Comparison of ENCODE assay signal across 8 cellular contexts in the genomic region with DNA sequence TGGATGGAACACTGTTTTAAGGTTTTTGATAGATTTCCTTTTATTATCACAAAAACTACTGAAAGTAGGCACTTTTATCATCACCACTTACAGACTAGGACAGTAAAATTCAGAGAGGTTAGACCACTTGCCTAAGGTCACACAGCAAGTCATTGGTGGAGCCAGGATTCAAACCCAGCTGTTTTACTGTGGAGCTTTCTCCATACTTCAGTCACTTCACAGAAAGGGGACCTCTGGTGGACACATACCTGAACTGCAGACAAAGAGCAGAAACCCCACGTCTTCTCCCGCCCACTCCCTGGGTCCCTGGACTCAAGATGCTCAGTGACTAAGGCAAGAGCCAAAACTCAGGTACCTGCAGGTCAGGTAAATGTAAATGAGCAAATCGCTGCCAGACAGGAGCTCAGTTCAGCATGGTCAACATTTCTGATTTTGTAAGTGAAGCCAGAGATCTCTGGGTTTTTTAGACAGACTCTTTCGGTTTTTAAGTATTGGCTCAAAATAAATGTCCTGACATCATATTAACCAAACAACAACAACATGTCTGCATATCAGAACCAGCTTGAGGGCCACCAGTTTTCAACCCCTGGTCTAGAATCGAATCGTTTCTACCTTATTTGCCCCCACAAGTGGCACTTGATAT.
DNase-seq lines count a peak whose midpoint lies in the region; ATAC-seq, FAIRE-seq and TF ChIP-seq lines count a peak whose summit lies in the region.

No MANE protein-coding gene starts in this region.

- no peak overlapping the region for H3K27ac Mint-ChIP-seq in stimulated activated memory B cell treated with anti-CD40 and anti-IgM and Interleukin-4, amounts not matched to agents 10 μg/mL and 1 μg/mL and 100 μg/mL, for 72 hours

- no peaks in the 10 kb centered on the region for H3K79me2 ChIP-seq in DND-41 (ENCODE audit: insufficient read depth, low read length)

- no peak overlapping the region for H3K4me3 Mint-ChIP-seq in stimulated activated memory B cell treated with anti-CD40 and anti-IgM and Interleukin-4, amounts not matched to agents 10 μg/mL and 1 μg/mL and 100 μg/mL, for 72 hours

- no peak for TF ChIP-seq POLR2A in adrenal gland (IDR thresholded peaks at IDR 0.05)

- H3K4me3 ChIP-seq in DND-41 (ENCODE audit: low read depth in 1 of 2, low read length in 2 of 2): no peak overlapping the region
- H3K4me3 ChIP-seq in adrenal gland: no peak overlapping the region
- H3K4me3 ChIP-seq in kidney (ENCODE audit: low read length in 2 of 2): no peak overlapping the region

- H3K27me3 Mint-ChIP-seq in stimulated activated memory B cell treated with anti-CD40 and anti-IgM and Interleukin-4, amounts not matched to agents 10 μg/mL and 1 μg/mL and 100 μg/mL, for 72 hours: peaks cover 3% of the 10 kb centered on the region

- no peak for FAIRE-seq in kidney (lab: Jason Lieb, UNC)

- no peak overlapping the region for H3K4me2 ChIP-seq in DND-41 (ENCODE audit: insufficient read depth, low read length)

- ATAC-seq in DND-41 (ENCODE audit: insufficient read depth, low read depth): peak; percentile 66
- peak; percentile 57 for ATAC-seq in HG03175 (IDR thresholded peaks at IDR 0.05; ENCODE audit: unreplicated experiment)
- peak; percentile 73 for ATAC-seq in SK-N-SH treated with all-trans-retinoic acid at 6 μM for 48 hours
- no peak for ATAC-seq in stimulated activated memory B cell treated with anti-CD40 and anti-IgM and Interleukin-4, amounts not matched to agents 10 μg/mL and 1 μg/mL and 100 μg/mL, for 72 hours

- no peaks in the 10 kb centered on the region for H3K36me3 Mint-ChIP-seq in stimulated activated memory B cell treated with anti-CD40 and anti-IgM and Interleukin-4, amounts not matched to agents 10 μg/mL and 1 μg/mL and 100 μg/mL, for 72 hours

- DNase-seq in DND-41: peak; percentile 64
- peak in 6 of 7 donors; percentile 26 to 67 (median 39) for DNase-seq in adrenal gland
- no peak for DNase-seq in kidney
- peak; percentile 22 for DNase-seq in stimulated activated CD8-positive, alpha-beta memory T cell treated with anti-CD3 and anti-CD28 coated beads, Interleukin-15, amount 100 ng/mL, for 24 hours (ENCODE audit: low read depth)
- no peak for DNase-seq in hippocampal formation (lab: John Stamatoyannopoulos, UW)

- H3K9ac ChIP-seq in DND-41 (ENCODE audit: low read depth, low read length) (no peak overlapping the region), kidney (ENCODE audit: low read length in 2 of 2) (no peak overlapping the region)

- H4K20me1 ChIP-seq in DND-41 (ENCODE audit: insufficient read depth, low read length): no peaks in the 10 kb centered on the region

- WGBS in adrenal gland, 4 donors: 43 to 48% (median 47%) methylated on average over 6 of the region's 6 CpGs

- no peaks in the 10 kb centered on the region for H3K4me1 Mint-ChIP-seq in stimulated activated memory B cell treated with anti-CD40 and anti-IgM and Interleukin-4, amounts not matched to agents 10 μg/mL and 1 μg/mL and 100 μg/mL, for 72 hours

- intact Hi-C loops in adrenal gland (cut with DNase I): no loop called here
- intact Hi-C loops in kidney (cut with DNase I): no loop called here

- peak; percentile 80 for TF ChIP-seq CTCF in DND-41 (IDR thresholded peaks at IDR 0.05; ENCODE audit: borderline replicate concordance, extremely low read depth, low read length, poor library complexity, severe bottlenecking)
- TF ChIP-seq CTCF in adrenal gland (IDR thresholded peaks at IDR 0.05): peak in 5 of 6 experiments; percentile 30 to 48 (median 37)
- TF ChIP-seq CTCF in kidney (IDR thresholded peaks at IDR 0.05; ENCODE audit: borderline replicate concordance, extremely low read depth, insufficient read depth): peak; percentile 36

- H3K4me1 ChIP-seq in DND-41 (ENCODE audit: insufficient read depth, low read length) (no peaks in the 10 kb centered on the region), adrenal gland (replicated peaks in 1 of 2) (no peaks in the 10 kb centered on the region), kidney (ENCODE audit: control insufficient read depth in 1 of 2, insufficient read depth in 1 of 2, low read depth in 1 of 2, low read length in 2 of 2) (no peaks in the 10 kb centered on the region)

- H3K9me3 ChIP-seq in DND-41 (ENCODE audit: insufficient read depth, low read length, severe bottlenecking) (no peaks in the 10 kb centered on the region), adrenal gland (replicated peaks in 1 of 3) (no peaks in the 10 kb centered on the region), kidney (ENCODE audit: control insufficient read depth in 1 of 2, low read length in 2 of 2) (peaks cover 0 to 7% of the 10 kb centered on the region in 2 donors)

- no peak overlapping the region for H2AFZ ChIP-seq in DND-41 (ENCODE audit: low read depth, low read length)

- H3K27me3 ChIP-seq in DND-41 (ENCODE audit: insufficient read depth, low read length, poor library complexity): no peaks in the 10 kb centered on the region
- no peaks in the 10 kb centered on the region for H3K27me3 ChIP-seq in adrenal gland

- no peak overlapping the region for H3K27ac ChIP-seq in DND-41 (ENCODE audit: low read length)
- no peak overlapping the region for H3K27ac ChIP-seq in adrenal gland
- H3K27ac ChIP-seq in kidney (ENCODE audit: low read depth in 2 of 2, low read length in 2 of 2): no peak overlapping the region

- H3K9me3 Mint-ChIP-seq in stimulated activated memory B cell treated with anti-CD40 and anti-IgM and Interleukin-4, amounts not matched to agents 10 μg/mL and 1 μg/mL and 100 μg/mL, for 72 hours: peaks cover 3% of the 10 kb centered on the region

- H3K36me3 ChIP-seq in DND-41 (ENCODE audit: insufficient read depth, low read length): no peaks in the 10 kb centered on the region
- no peaks in the 10 kb centered on the region for H3K36me3 ChIP-seq in adrenal gland (replicated peaks in 1 of 2)
- H3K36me3 ChIP-seq in kidney (ENCODE audit: control insufficient read depth in 1 of 2, insufficient read depth in 2 of 2, low read length in 2 of 2): no peaks in the 10 kb centered on the region

TF ChIP-seq in SK-N-SH treated with all-trans-retinoic acid at 6 μM for 48 hours, 23 proteins besides CTCF, POLR2A, EP300 and RAD21:
- no peak for TF ChIP-seq TOX (CRISPR knock-in tag; IDR thresholded peaks at IDR 0.05; ENCODE audit: borderline replicate concordance)
- TF ChIP-seq GLIS3 (CRISPR knock-in tag; IDR thresholded peaks at IDR 0.05): no peak
- TF ChIP-seq ZFP3 (CRISPR knock-in tag; IDR thresholded peaks at IDR 0.05): no peak
- no peak for TF ChIP-seq SNAI2 (CRISPR knock-in tag; IDR thresholded peaks at IDR 0.05)
- no peak for TF ChIP-seq ZNF70 (CRISPR knock-in tag; IDR thresholded peaks at IDR 0.05)
- no peak for TF ChIP-seq ZFP30 (CRISPR knock-in tag; IDR thresholded peaks at IDR 0.05)
- no peak for TF ChIP-seq ZNF8 (CRISPR knock-in tag; IDR thresholded peaks at IDR 0.05)
- TF ChIP-seq, protein P1, sequence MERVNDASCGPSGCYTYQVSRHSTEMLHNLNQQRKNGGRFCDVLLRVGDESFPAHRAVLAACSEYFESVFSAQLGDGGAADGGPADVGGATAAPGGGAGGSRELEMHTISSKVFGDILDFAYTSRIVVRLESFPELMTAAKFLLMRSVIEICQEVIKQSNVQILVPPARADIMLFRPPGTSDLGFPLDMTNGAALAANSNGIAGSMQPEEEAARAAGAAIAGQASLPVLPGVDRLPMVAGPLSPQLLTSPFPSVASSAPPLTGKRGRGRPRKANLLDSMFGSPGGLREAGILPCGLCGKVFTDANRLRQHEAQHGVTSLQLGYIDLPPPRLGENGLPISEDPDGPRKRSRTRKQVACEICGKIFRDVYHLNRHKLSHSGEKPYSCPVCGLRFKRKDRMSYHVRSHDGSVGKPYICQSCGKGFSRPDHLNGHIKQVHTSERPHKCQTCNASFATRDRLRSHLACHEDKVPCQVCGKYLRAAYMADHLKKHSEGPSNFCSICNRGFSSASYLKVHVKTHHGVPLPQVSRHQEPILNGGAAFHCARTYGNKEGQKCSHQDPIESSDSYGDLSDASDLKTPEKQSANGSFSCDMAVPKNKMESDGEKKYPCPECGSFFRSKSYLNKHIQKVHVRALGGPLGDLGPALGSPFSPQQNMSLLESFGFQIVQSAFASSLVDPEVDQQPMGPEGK (CRISPR knock-in tag; IDR thresholded peaks at IDR 0.05; ENCODE audit: borderline replicate concordance): no peak
- TF ChIP-seq, protein P2, sequence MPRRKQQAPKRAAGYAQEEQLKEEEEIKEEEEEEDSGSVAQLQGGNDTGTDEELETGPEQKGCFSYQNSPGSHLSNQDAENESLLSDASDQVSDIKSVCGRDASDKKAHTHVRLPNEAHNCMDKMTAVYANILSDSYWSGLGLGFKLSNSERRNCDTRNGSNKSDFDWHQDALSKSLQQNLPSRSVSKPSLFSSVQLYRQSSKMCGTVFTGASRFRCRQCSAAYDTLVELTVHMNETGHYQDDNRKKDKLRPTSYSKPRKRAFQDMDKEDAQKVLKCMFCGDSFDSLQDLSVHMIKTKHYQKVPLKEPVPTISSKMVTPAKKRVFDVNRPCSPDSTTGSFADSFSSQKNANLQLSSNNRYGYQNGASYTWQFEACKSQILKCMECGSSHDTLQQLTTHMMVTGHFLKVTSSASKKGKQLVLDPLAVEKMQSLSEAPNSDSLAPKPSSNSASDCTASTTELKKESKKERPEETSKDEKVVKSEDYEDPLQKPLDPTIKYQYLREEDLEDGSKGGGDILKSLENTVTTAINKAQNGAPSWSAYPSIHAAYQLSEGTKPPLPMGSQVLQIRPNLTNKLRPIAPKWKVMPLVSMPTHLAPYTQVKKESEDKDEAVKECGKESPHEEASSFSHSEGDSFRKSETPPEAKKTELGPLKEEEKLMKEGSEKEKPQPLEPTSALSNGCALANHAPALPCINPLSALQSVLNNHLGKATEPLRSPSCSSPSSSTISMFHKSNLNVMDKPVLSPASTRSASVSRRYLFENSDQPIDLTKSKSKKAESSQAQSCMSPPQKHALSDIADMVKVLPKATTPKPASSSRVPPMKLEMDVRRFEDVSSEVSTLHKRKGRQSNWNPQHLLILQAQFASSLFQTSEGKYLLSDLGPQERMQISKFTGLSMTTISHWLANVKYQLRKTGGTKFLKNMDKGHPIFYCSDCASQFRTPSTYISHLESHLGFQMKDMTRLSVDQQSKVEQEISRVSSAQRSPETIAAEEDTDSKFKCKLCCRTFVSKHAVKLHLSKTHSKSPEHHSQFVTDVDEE (CRISPR knock-in tag; IDR thresholded peaks at IDR 0.05): no peak

Comparison
In these comparisons a context has a peak if more than half of its experiments do, and no peak if none do; other contexts are left out.
1. DNase-seq: peak in DND-41 (single experiment), adrenal gland (6 of 7) and stimulated activated CD8-positive, alpha-beta memory T cell treated with anti-CD3 and anti-CD28 coated beads, Interleukin-15, amount 100 ng/mL, for 24 hours (single experiment); none in kidney (single experiment) and hippocampal formation (0 of 2).
2. Peak in every context shown above with its lines, with median percentiles within 50 percentile points of each other: CTCF ChIP-seq.